20 cellular contexts compared by ENCODE assay signal in genomic region chr19:43775299-43775890, GRCh38. TPM values are rescaled to one million over a fixed set of nuclear protein-coding genes. Genes with fewer than 3 reads are reported as not detected.
DNase-seq lines count a peak whose midpoint lies in the region; ATAC-seq and TF ChIP-seq lines count a peak whose summit lies in the region.
"Had no signal": no experiment of that assay in that cellular context is flagged by ENCODE, and none has a peak within 500 bp of the region (broad histone marks: within the 10 kb centered on the region; RNA-seq: fewer than 3 reads in every experiment).

No MANE protein-coding gene starts in this region.

- H3K9me3 Mint-ChIP-seq in activated T-cell treated with anti-CD3 and anti-CD28 coated beads, Interleukin-2, amount 50 U/mL, for 4 hours, result no peaks in the 10 kb centered on the region
- H3K9me3 Mint-ChIP-seq in activated naive CD8-positive, alpha-beta T cell treated with anti-CD3 and anti-CD28 coated beads for 36 hours, result no peaks in the 10 kb centered on the region
- H3K9me3 Mint-ChIP-seq in neural progenitor cell, result peaks cover 3% of the 10 kb centered on the region

- no peak for ATAC-seq in activated T-cell treated with anti-CD3 and anti-CD28 coated beads, Interleukin-2, amount 50 U/mL, for 4 hours
- ATAC-seq in upper lobe of left lung (ENCODE audit: low FRiP score in 2 of 2) (no peak), HG02870 (IDR thresholded peaks at IDR 0.05; ENCODE audit: unreplicated experiment) (no peak)

- H3F3A ChIP-seq in neural progenitor cell (ENCODE audit: low read depth), result peaks cover 12% of the 10 kb centered on the region

- TF ChIP-seq EP300 in upper lobe of left lung (IDR thresholded peaks at IDR 0.05), result no peak

- H3K9me3 ChIP-seq in HEK293 (ENCODE audit: control insufficient read depth, insufficient read depth, low read depth, low read length) (no peaks in the 10 kb centered on the region), neural progenitor cell (ENCODE audit: low read depth) (no peaks in the 10 kb centered on the region), upper lobe of left lung (no peaks in the 10 kb centered on the region)
- H3K9me3 ChIP-seq: left lung, mucosa of descending colon had no signal

- no peak overlapping the region for H3K4me2 ChIP-seq in neural progenitor cell

- peak overlapping the region; percentile 13 for H3K4me3 Mint-ChIP-seq in activated T-cell treated with anti-CD3 and anti-CD28 coated beads, Interleukin-2, amount 50 U/mL, for 4 hours
- no peak overlapping the region for H3K4me3 Mint-ChIP-seq in activated naive CD8-positive, alpha-beta T cell treated with anti-CD3 and anti-CD28 coated beads for 36 hours
- peak overlapping the region; percentile 78 for H3K4me3 Mint-ChIP-seq in neural progenitor cell

- H3K27ac ChIP-seq in HEK293 (ENCODE audit: extremely low read depth, low read depth, low read length) (no peak overlapping the region), neural progenitor cell (no peak overlapping the region), upper lobe of left lung (no peak overlapping the region)
- H3K27ac ChIP-seq: left lung had no signal

- H4K20me1 ChIP-seq in neural progenitor cell (ENCODE audit: low read depth), result no peaks in the 10 kb centered on the region

- H3K27me3 ChIP-seq in neural progenitor cell (peaks cover 70% of the 10 kb centered on the region), upper lobe of left lung (no peaks in the 10 kb centered on the region)

- H3K27ac Mint-ChIP-seq in activated naive CD8-positive, alpha-beta T cell treated with anti-CD3 and anti-CD28 coated beads for 36 hours, result peak overlapping the region; percentile 85
- H3K27ac Mint-ChIP-seq in neural progenitor cell, result no peak overlapping the region

- H2AFZ ChIP-seq in neural progenitor cell (replicated peaks), result no peak overlapping the region

- H3K4me3 ChIP-seq in HEK293 (ENCODE audit: low read depth, low read length) (no peak overlapping the region), neural progenitor cell (no peak overlapping the region), upper lobe of left lung (no peak overlapping the region)
- H3K4me3 ChIP-seq: mucosa of descending colon had no signal

- H3K36me3 ChIP-seq in HEK293 (ENCODE audit: control insufficient read depth in 2 of 2, insufficient read depth in 1 of 2, low read length in 2 of 2), result no peaks in the 10 kb centered on the region
- H3K36me3 ChIP-seq in neural progenitor cell, result no peaks in the 10 kb centered on the region
- H3K36me3 ChIP-seq in upper lobe of left lung, result no peaks in the 10 kb centered on the region

- no peak for TF ChIP-seq POLR2A in upper lobe of left lung (IDR thresholded peaks at IDR 0.05)

- no peaks in the 10 kb centered on the region for H3K27me3 Mint-ChIP-seq in activated T-cell treated with anti-CD3 and anti-CD28 coated beads, Interleukin-2, amount 50 U/mL, for 4 hours (ENCODE audit: low read depth)
- H3K27me3 Mint-ChIP-seq in activated naive CD8-positive, alpha-beta T cell treated with anti-CD3 and anti-CD28 coated beads for 36 hours, result no peaks in the 10 kb centered on the region
- H3K27me3 Mint-ChIP-seq in neural progenitor cell (ENCODE audit: insufficient read depth, low read depth), result peaks cover 45% of the 10 kb centered on the region

- H3K4me1 Mint-ChIP-seq in activated T-cell treated with anti-CD3 and anti-CD28 coated beads, Interleukin-2, amount 50 U/mL, for 4 hours (ENCODE audit: low read depth), result peaks cover 45% of the 10 kb centered on the region
- peaks cover 36% of the 10 kb centered on the region for H3K4me1 Mint-ChIP-seq in activated naive CD8-positive, alpha-beta T cell treated with anti-CD3 and anti-CD28 coated beads for 36 hours
- peaks cover 37% of the 10 kb centered on the region for H3K4me1 Mint-ChIP-seq in neural progenitor cell

- peaks cover 10% of the 10 kb centered on the region; the same call in 1 of the 2 replicates for H3K4me1 ChIP-seq in HEK293 (ENCODE audit: control insufficient read depth, insufficient read depth, low read length)
- H3K4me1 ChIP-seq in neural progenitor cell, result peaks cover 19% of the 10 kb centered on the region
- H3K4me1 ChIP-seq in upper lobe of left lung, result peaks cover 39 to 60% (median 46%) of the 10 kb centered on the region in 4 donors

- no peak for DNase-seq in activated T-cell treated with anti-CD3 and anti-CD28 coated beads, Interleukin-2, amount 50 U/mL, for 4 hours
- DNase-seq in activated T-cell treated with anti-CD3 and anti-CD28 coated beads, Interleukin-2, amount 50 U/mL, for 1 hour, result no peak
- no peak for DNase-seq in activated naive CD8-positive, alpha-beta T cell treated with anti-CD3 and anti-CD28 coated beads for 36 hours
- no peak for DNase-seq in neural progenitor cell (ENCODE audit: low spot score)
- DNase-seq in upper lobe of left lung, result no peak
- DNase-seq in OCI-M2 (lab: John Stamatoyannopoulos, UW; ENCODE audit: unreplicated experiment), result no peak
- DNase-seq: activated CD8-positive, alpha-beta memory T cell treated with anti-CD3 and anti-CD28 coated beads for 24 hours; activated gamma-delta T cell treated with Interleukin-2 at 50 U/mL for 16 hours; head of caudate nucleus; left lung; mucosa of descending colon; NCI-H1105; NCI-H2081 treated with DMSO at 0.1 percent for 48 hours; NCI-H510A; NK-92 treated with Interleukin-12 subunit alpha and Interleukin-12 subunit beta, amount 100 ng/mL, for 24 hours; occipital lobe had no signal

- no peaks in the 10 kb centered on the region for H3K79me2 ChIP-seq in neural progenitor cell (ENCODE audit: low read depth)

- TF ChIP-seq CTCF in HEK293 (tag by site-specific recombination; IDR thresholded peaks at IDR 0.05) (no peak), neural progenitor cell (IDR thresholded peaks at IDR 0.05) (no peak), upper lobe of left lung (IDR thresholded peaks at IDR 0.05) (no peak)

- no peak overlapping the region for H3K9ac ChIP-seq in neural progenitor cell

- 84 to 89% methylated on average over 7 of the region's 7 CpGs for WGBS in upper lobe of left lung, 2 donors

- POLR2A ChIA-PET in HEK293 (lab: Yijun Ruan, JAX), result interaction anchor here (0.7 to 2.8 kb wide), 4 partner anchors 9 to 22 kb away, joined by 4 to 15 read pairs (median 7); partner anchors contain the start of gene SMG9

- CTCF ChIA-PET in HEK293 (lab: Yijun Ruan, JAX), result interaction anchor here (0.5 to 17.4 kb wide), 16 partner anchors 9 to 271 kb away, joined by 3 to 203 read pairs (median 5); partner anchors contain the start of genes PHLDB3 and SMG9

- H3K36me3 Mint-ChIP-seq in activated T-cell treated with anti-CD3 and anti-CD28 coated beads, Interleukin-2, amount 50 U/mL, for 4 hours (ENCODE audit: insufficient read depth), result peaks cover 14% of the 10 kb centered on the region
- peaks cover 29% of the 10 kb centered on the region for H3K36me3 Mint-ChIP-seq in activated naive CD8-positive, alpha-beta T cell treated with anti-CD3 and anti-CD28 coated beads for 36 hours
- no peaks in the 10 kb centered on the region for H3K36me3 Mint-ChIP-seq in neural progenitor cell

TF ChIP-seq in HEK293, 187 proteins besides CTCF, POLR2A, EP300 and RAD21 (continues in another document):
- TF ChIP-seq ZBTB49 (tag by site-specific recombination; IDR thresholded peaks at IDR 0.05; ENCODE audit: low read depth) (no peak), ZNF830 (tag by site-specific recombination; IDR thresholded peaks at IDR 0.05; ENCODE audit: low read depth) (no peak)

RNA-seq across cellular contexts. Expression of gene KCNN4, which starts 5.4 kb away (rescaled TPM):
- 100 to 1,000 TPM in 1 of 3 donors, 10 to 100 TPM in 2; 90.6 to 123 (median 94.7) TPM for total RNA-seq in activated T-cell treated with anti-CD3 and anti-CD28 coated beads, Interleukin-2, amount 50 U/mL, for 4 hours
- 10 to 100 TPM; 38.9 to 41.5 TPM for total RNA-seq in activated naive CD8-positive, alpha-beta T cell treated with anti-CD3 and anti-CD28 coated beads for 36 hours
- total RNA-seq in neural progenitor cell (ENCODE audit: low replicate concordance) (0.40 TPM in 1 of 2 replicates, not detected in the other), upper lobe of left lung (10 to 100 TPM in 3 of 6 donors, 1 to 10 TPM in 3; 4.7 to 43.0 (median 10.4) TPM)

RNA-seq across cellular contexts. Expression of gene SMG9, which starts 20.6 kb away (rescaled TPM):
- total RNA-seq in activated T-cell treated with anti-CD3 and anti-CD28 coated beads, Interleukin-2, amount 50 U/mL, for 4 hours, result 100 to 1,000 TPM; 102 to 114 (median 109) TPM
- 10 to 100 TPM; 55.7 to 58.1 TPM for total RNA-seq in activated naive CD8-positive, alpha-beta T cell treated with anti-CD3 and anti-CD28 coated beads for 36 hours
- total RNA-seq in neural progenitor cell (ENCODE audit: low replicate concordance), result 33.1 and 33.4 TPM in 2 replicates
- 100 to 1,000 TPM in 1 of 6 donors, 10 to 100 TPM in 5; 23.0 to 119 (median 52.9) TPM for total RNA-seq in upper lobe of left lung

RNA-seq across cellular contexts. Expression of gene LYPD5, which starts 26.9 kb away (rescaled TPM):
- under 1 TPM in 2 of 3 donors, not detected in 1; 0.53 to 0.87 TPM for total RNA-seq in activated T-cell treated with anti-CD3 and anti-CD28 coated beads, Interleukin-2, amount 50 U/mL, for 4 hours
- total RNA-seq in activated naive CD8-positive, alpha-beta T cell treated with anti-CD3 and anti-CD28 coated beads for 36 hours, result 1 to 10 TPM; 1.6 TPM
- total RNA-seq in neural progenitor cell (ENCODE audit: low replicate concordance) (0.12 TPM in 1 of 2 replicates, not detected in the other), upper lobe of left lung (1 to 10 TPM; 2.7 to 9.9 (median 6.0) TPM)
- total RNA-seq: LHCN-M2 had no signal

RNA-seq across cellular contexts. Expression of gene ZNF283, which starts 51.7 kb away (rescaled TPM):
- 1 to 10 TPM; 2.7 to 3.2 (median 3.0) TPM for total RNA-seq in activated T-cell treated with anti-CD3 and anti-CD28 coated beads, Interleukin-2, amount 50 U/mL, for 4 hours
- total RNA-seq in activated naive CD8-positive, alpha-beta T cell treated with anti-CD3 and anti-CD28 coated beads for 36 hours, result 1 to 10 TPM; 5.6 to 7.2 TPM
- total RNA-seq in neural progenitor cell (ENCODE audit: low replicate concordance) (13.4 and 19.8 TPM in 2 replicates), upper lobe of left lung (10 to 100 TPM in 1 of 6 donors, 1 to 10 TPM in 5; 2.9 to 11.7 (median 6.7) TPM)

RNA-seq across cellular contexts. Expression of gene IRGC, which starts 59.5 kb away (rescaled TPM):
- not detected for total RNA-seq in activated T-cell treated with anti-CD3 and anti-CD28 coated beads, Interleukin-2, amount 50 U/mL, for 4 hours
- total RNA-seq in activated naive CD8-positive, alpha-beta T cell treated with anti-CD3 and anti-CD28 coated beads for 36 hours, result not detected
- total RNA-seq in neural progenitor cell (ENCODE audit: low replicate concordance), result not detected in 2 replicates
- not detected for total RNA-seq in upper lobe of left lung
- total RNA-seq: left lung, LHCN-M2, mucosa of descending colon, occipital lobe, RPMI7951 had no signal
